34 cellular contexts compared by ENCODE assay signal in the genomic region with DNA sequence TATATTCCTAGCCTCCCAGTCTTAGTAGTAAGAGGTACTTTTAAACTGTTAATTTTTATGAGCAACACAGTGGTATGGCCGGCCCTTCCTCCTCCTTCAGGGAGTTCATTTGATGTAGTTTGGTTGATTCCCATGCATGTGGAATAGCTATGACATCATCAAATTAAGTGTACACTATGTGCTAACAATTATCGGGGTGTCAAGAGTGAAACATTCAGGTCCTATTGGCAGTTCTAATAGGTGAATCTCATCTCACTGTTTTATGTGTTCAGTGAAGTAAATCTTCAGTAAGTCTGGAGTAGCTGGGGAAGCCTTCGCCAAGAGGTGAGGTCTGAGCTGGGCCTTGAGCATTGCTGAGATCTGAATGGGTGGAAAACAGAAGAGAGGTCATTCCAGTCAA.
DNase-seq lines count a peak whose midpoint lies in the region; ATAC-seq, FAIRE-seq and TF ChIP-seq lines count a peak whose summit lies in the region.
"Had no signal": no experiment of that assay in that cellular context is flagged by ENCODE, and none has a peak within 500 bp of the region (broad histone marks: within the 10 kb centered on the region; RNA-seq: fewer than 3 reads in every experiment).

No MANE protein-coding gene starts in this region.

- H3K4me3 Mint-ChIP-seq in Caco-2 (ENCODE audit: unreplicated experiment) = peak overlapping the region; percentile 27
- H3K4me3 Mint-ChIP-seq in neural progenitor cell = no peak overlapping the region
- H3K4me3 Mint-ChIP-seq: B cell; CD14-positive monocyte; CD4-positive, alpha-beta memory T cell; CD4-positive, alpha-beta T cell; CD4-positive, CD25-positive, alpha-beta regulatory T cell; CD8-positive, alpha-beta memory T cell; CD8-positive, alpha-beta T cell had no signal

- TF ChIP-seq POLR2A in HepG2 (IDR thresholded peaks at IDR 0.05; ENCODE audit: insufficient read depth in 1 of 2, low read depth in 2 of 2, low read length in 2 of 2) (no peak), right lobe of liver (IDR thresholded peaks at IDR 0.05) (no peak), esophagus muscularis mucosa (IDR thresholded peaks at IDR 0.05; ENCODE audit: low read depth) (no peak)

- no peak for ATAC-seq in HepG2
- ATAC-seq in right lobe of liver = no peak
- ATAC-seq in HG03139 (IDR thresholded peaks at IDR 0.05; ENCODE audit: unreplicated experiment) = no peak
- ATAC-seq: A549; CD8-positive, alpha-beta T cell had no signal

- peaks cover 48% of the 10 kb centered on the region for H3K4me1 Mint-ChIP-seq in Caco-2 (ENCODE audit: low read depth, unreplicated experiment)
- H3K4me1 Mint-ChIP-seq in neural progenitor cell = peaks cover 20% of the 10 kb centered on the region
- H3K4me1 Mint-ChIP-seq: B cell; CD14-positive monocyte; CD4-positive, alpha-beta memory T cell; CD4-positive, CD25-positive, alpha-beta regulatory T cell; CD8-positive, alpha-beta memory T cell had no signal

- H3K27me3 ChIP-seq in HepG2 (ENCODE audit: control insufficient read depth in 1 of 2, insufficient read depth in 2 of 2, low read length in 2 of 2) (no peaks in the 10 kb centered on the region), right lobe of liver (no peaks in the 10 kb centered on the region), Caco-2 (replicated peaks; ENCODE audit: control insufficient read depth, insufficient read depth, low read length) (no peaks in the 10 kb centered on the region), esophagus muscularis mucosa (no peaks in the 10 kb centered on the region), neural progenitor cell (no peaks in the 10 kb centered on the region)
- H3K27me3 ChIP-seq: BE2C; BLaER1; BLaER1 treated with 17β-estradiol and CSF1 and Interleukin-3, amounts not matched to agents 10 nM and 100 nM had no signal

- no peak for TF ChIP-seq RAD21 in HepG2 (CRISPR knock-in tag; IDR thresholded peaks at IDR 0.05)

- no peak overlapping the region for H3K4me3 ChIP-seq in HepG2 (replicated peaks in 1 of 3; ENCODE audit: insufficient read depth in 1 of 3, low read depth in 2 of 3, low read length in 3 of 3)
- no peak overlapping the region for H3K4me3 ChIP-seq in right lobe of liver
- no peak overlapping the region for H3K4me3 ChIP-seq in Caco-2 (ENCODE audit: low read depth, low read length)
- no peak overlapping the region for H3K4me3 ChIP-seq in HEK293 (ENCODE audit: low read depth, low read length)
- no peak overlapping the region for H3K4me3 ChIP-seq in esophagus muscularis mucosa
- H3K4me3 ChIP-seq in neural progenitor cell = no peak overlapping the region
- H3K4me3 ChIP-seq: A549; BLaER1; BLaER1 treated with 17β-estradiol and CSF1 and Interleukin-3, amounts not matched to agents 10 nM and 100 nM had no signal

- H3F3A ChIP-seq in neural progenitor cell (ENCODE audit: low read depth) = peaks cover 5% of the 10 kb centered on the region

- TF ChIP-seq CTCF in HepG2 (CRISPR knock-in tag; IDR thresholded peaks at IDR 0.05) (no peak), right lobe of liver (IDR thresholded peaks at IDR 0.05) (no peak), Caco-2 (IDR thresholded peaks at IDR 0.05; ENCODE audit: insufficient read depth in 1 of 2, low read depth in 1 of 2, low read length in 1 of 2, severe bottlenecking in 1 of 2, unreplicated experiment in 1 of 2) (no peak), HEK293 (tag by site-specific recombination; IDR thresholded peaks at IDR 0.05) (no peak), esophagus muscularis mucosa (IDR thresholded peaks at IDR 0.05) (no peak), neural progenitor cell (IDR thresholded peaks at IDR 0.05) (no peak)

- H3K4me1 ChIP-seq in HepG2 (ENCODE audit: insufficient read depth, low read length) (no peaks in the 10 kb centered on the region), right lobe of liver (no peaks in the 10 kb centered on the region), Caco-2 (peaks cover 57% of the 10 kb centered on the region), HEK293 (ENCODE audit: control insufficient read depth, insufficient read depth, low read length) (peaks cover 5% of the 10 kb centered on the region; the same call in 1 of the 2 replicates), esophagus muscularis mucosa (peaks cover 0 to 10% (median 3%) of the 10 kb centered on the region in 4 donors), neural progenitor cell (peaks cover 39% of the 10 kb centered on the region)
- H3K4me1 ChIP-seq: BE2C had no signal

- H4K20me1 ChIP-seq in HepG2 (ENCODE audit: insufficient read depth, low read length) (no peaks in the 10 kb centered on the region), neural progenitor cell (ENCODE audit: low read depth) (no peaks in the 10 kb centered on the region)
- H4K20me1 ChIP-seq: BLaER1; BLaER1 treated with 17β-estradiol and CSF1 and Interleukin-3, amounts not matched to agents 10 nM and 100 nM had no signal

- in situ Hi-C loops in HepG2 (cut with HindIII; ENCODE audit: extremely low pct_ligation_motif_present, low pct_unique_long_range_greater_than_20kb) = no loop called here

- H3K27ac ChIP-seq in HepG2 (ENCODE audit: extremely low read length, insufficient read depth, low read length) = no peak overlapping the region
- H3K27ac ChIP-seq in right lobe of liver = no peak overlapping the region
- H3K27ac ChIP-seq in HEK293 (ENCODE audit: extremely low read depth, low read depth, low read length) = no peak overlapping the region
- no peak overlapping the region for H3K27ac ChIP-seq in esophagus muscularis mucosa (replicated peaks in 1 of 4)
- no peak overlapping the region for H3K27ac ChIP-seq in neural progenitor cell
- H3K27ac ChIP-seq: 22Rv1; A549; BLaER1; BLaER1 treated with 17β-estradiol and CSF1 and Interleukin-3, amounts not matched to agents 10 nM and 100 nM; C4-2B had no signal

- POLR2A ChIA-PET in HepG2 (lab: Yijun Ruan, JAX) (no interaction called here), Caco-2 (lab: Charles Lee) (no interaction called here), HEK293 (lab: Yijun Ruan, JAX) (no interaction called here)

- H2AFZ ChIP-seq in HepG2 (ENCODE audit: low read length) (no peak overlapping the region), neural progenitor cell (replicated peaks) (no peak overlapping the region)

- CTCF ChIA-PET in HepG2 (lab: Yijun Ruan, JAX; ENCODE audit: low intra/inter-chr PET ratio, low total read pairs) (no interaction called here), Caco-2 (lab: Charles Lee) (no interaction called here), HEK293 (lab: Yijun Ruan, JAX) (interaction anchor here (1.6 kb wide), 1 partner anchor 11 kb away, joined by 4 read pairs; no protein-coding TSS in a partner anchor)

- H3K27ac Mint-ChIP-seq in Caco-2 (ENCODE audit: unreplicated experiment) (peak overlapping the region; percentile 90), neural progenitor cell (no peak overlapping the region)
- H3K27ac Mint-ChIP-seq: B cell; CD14-positive monocyte; CD4-positive, alpha-beta T cell; CD4-positive, CD25-positive, alpha-beta regulatory T cell; CD8-positive, alpha-beta memory T cell; CD8-positive, alpha-beta T cell had no signal

- H3K4me2 ChIP-seq in HepG2 (ENCODE audit: low read depth, low read length) (no peak overlapping the region), neural progenitor cell (no peak overlapping the region)
- H3K4me2 ChIP-seq: A549; BLaER1; BLaER1 treated with 17β-estradiol and CSF1 and Interleukin-3, amounts not matched to agents 10 nM and 100 nM had no signal

- DNase-seq in HepG2 (ENCODE audit: low spot score) = no peak
- DNase-seq in right lobe of liver = no peak
- DNase-seq in Caco-2 = no peak
- peak; percentile 72 for DNase-seq in esophagus muscularis mucosa (ENCODE audit: extremely low spot score)
- no peak for DNase-seq in NCI-H2081 treated with DMSO at 0.1 percent for 48 hours (lab: John Stamatoyannopoulos, UW)
- no peak for DNase-seq in neural progenitor cell (ENCODE audit: low spot score)
- DNase-seq: 8988T; ACHN; AML-193; BE2C; C1 segment of cervical spinal cord; Calu3; CD4-positive, alpha-beta memory T cell; CD4-positive, alpha-beta T cell; CD4-positive, CD25-positive, alpha-beta regulatory T cell; CD8-positive, alpha-beta memory T cell; CD8-positive, alpha-beta T cell; COR-L47; DMS 273 treated with DMSO at 0.1 percent for 48 hours; DMS153; DMS53; DND-41; EL had no signal

- TF ChIP-seq EP300 in HepG2 (IDR thresholded peaks at IDR 0.05; ENCODE audit: low read depth in 2 of 2, low read length in 2 of 2) (no peak), HepG2 (CRISPR knock-in tag; IDR thresholded peaks at IDR 0.05; ENCODE audit: borderline replicate concordance) (no peak), esophagus muscularis mucosa (IDR thresholded peaks at IDR 0.05) (no peak)

- H3K36me3 Mint-ChIP-seq in Caco-2 (ENCODE audit: insufficient read depth, unreplicated experiment) (peaks cover 13% of the 10 kb centered on the region), neural progenitor cell (no peaks in the 10 kb centered on the region)
- H3K36me3 Mint-ChIP-seq: CD14-positive monocyte; CD4-positive, alpha-beta memory T cell; CD4-positive, CD25-positive, alpha-beta regulatory T cell; CD8-positive, alpha-beta memory T cell; CD8-positive, alpha-beta T cell had no signal

- H3K9me3 ChIP-seq in HepG2 (ENCODE audit: low read length) = peaks cover 96% of the 10 kb centered on the region
- no peaks in the 10 kb centered on the region for H3K9me3 ChIP-seq in right lobe of liver
- no peaks in the 10 kb centered on the region for H3K9me3 ChIP-seq in Caco-2
- no peaks in the 10 kb centered on the region for H3K9me3 ChIP-seq in HEK293 (ENCODE audit: control insufficient read depth, insufficient read depth, low read depth, low read length)
- no peaks in the 10 kb centered on the region for H3K9me3 ChIP-seq in esophagus muscularis mucosa
- no peaks in the 10 kb centered on the region for H3K9me3 ChIP-seq in neural progenitor cell (ENCODE audit: low read depth)
- H3K9me3 ChIP-seq: A549; BE2C; BLaER1; BLaER1 treated with 17β-estradiol and CSF1 and Interleukin-3, amounts not matched to agents 10 nM and 100 nM had no signal

- H3K36me3 ChIP-seq in HepG2 (replicated peaks in 1 of 2; ENCODE audit: control insufficient read depth in 1 of 2, insufficient read depth in 2 of 2, low read length in 2 of 2) = no peaks in the 10 kb centered on the region
- no peaks in the 10 kb centered on the region for H3K36me3 ChIP-seq in right lobe of liver
- no peaks in the 10 kb centered on the region for H3K36me3 ChIP-seq in Caco-2 (ENCODE audit: control insufficient read depth, insufficient read depth, low read length)
- H3K36me3 ChIP-seq in HEK293 (ENCODE audit: control insufficient read depth in 2 of 2, insufficient read depth in 1 of 2, low read length in 2 of 2) = no peaks in the 10 kb centered on the region
- H3K36me3 ChIP-seq in esophagus muscularis mucosa = no peaks in the 10 kb centered on the region
- H3K36me3 ChIP-seq in neural progenitor cell = no peaks in the 10 kb centered on the region
- H3K36me3 ChIP-seq: BE2C; BLaER1; BLaER1 treated with 17β-estradiol and CSF1 and Interleukin-3, amounts not matched to agents 10 nM and 100 nM had no signal

- FAIRE-seq in HepG2 (lab: Jason Lieb, UNC) = no peak
- FAIRE-seq: A204.1, A549, D721Med had no signal

- no peaks in the 10 kb centered on the region for H3K79me2 ChIP-seq in HepG2 (ENCODE audit: insufficient read depth, low read length)
- H3K79me2 ChIP-seq in neural progenitor cell (ENCODE audit: low read depth) = no peaks in the 10 kb centered on the region

- BruUV-seq in HepG2 (replicated peaks; lab: Mats Ljungman, UMichigan) (no TSS peak), Caco-2 (replicated peaks; lab: Mats Ljungman, UMichigan) (no TSS peak)

- 43% methylated on average over 3 of the region's 3 CpGs for WGBS in HepG2 (ENCODE audit: low lambda C conversion rate)
- WGBS in right lobe of liver (ENCODE audit: insufficient coverage, low coverage, low lambda C conversion rate, missing lambda C conversion rate) = 76% methylated on average over 3 of the region's 3 CpGs
- 98% methylated on average over 3 of the region's 3 CpGs for WGBS in esophagus muscularis mucosa

- H3K9me3 Mint-ChIP-seq in Caco-2 (ENCODE audit: unreplicated experiment) (peaks cover 32% of the 10 kb centered on the region), neural progenitor cell (no peaks in the 10 kb centered on the region)
- H3K9me3 Mint-ChIP-seq: CD8-positive, alpha-beta T cell had no signal

- H3K27me3 Mint-ChIP-seq in Caco-2 (ENCODE audit: insufficient read depth, unreplicated experiment) (no peaks in the 10 kb centered on the region), neural progenitor cell (ENCODE audit: insufficient read depth, low read depth) (no peaks in the 10 kb centered on the region)
- H3K27me3 Mint-ChIP-seq: B cell; CD4-positive, alpha-beta memory T cell; CD4-positive, alpha-beta T cell; CD4-positive, CD25-positive, alpha-beta regulatory T cell; CD8-positive, alpha-beta memory T cell had no signal

- H3K9ac ChIP-seq in HepG2 (ENCODE audit: insufficient read depth, low read depth, low read length) (no peak overlapping the region), neural progenitor cell (no peak overlapping the region)
- H3K9ac ChIP-seq: BLaER1; BLaER1 treated with 17β-estradiol and CSF1 and Interleukin-3, amounts not matched to agents 10 nM and 100 nM had no signal

- intact Hi-C loops in HepG2 (cut with micrococcal nuclease; ENCODE audit: unreplicated experiment) (no loop called here), right lobe of liver (cut with DNase I) (no loop called here), Caco-2 (cut with micrococcal nuclease; ENCODE audit: unreplicated experiment) (loop anchor here (5.0 to 10.0 kb wide), 2 partner anchors 130 to 258 kb away; no protein-coding TSS in a partner anchor), esophagus muscularis mucosa (cut with DNase I) (no loop called here)

Comparison
In these comparisons a context has a peak if more than half of its experiments do, and no peak if none do; other contexts are left out.
1. Of the 63 proteins assayed by ChIP-seq in both HepG2 and HEK293: peak only in HepG2: none; only in HEK293: ATF2; in both: none; in neither: 62.